In the genomic region with DNA sequence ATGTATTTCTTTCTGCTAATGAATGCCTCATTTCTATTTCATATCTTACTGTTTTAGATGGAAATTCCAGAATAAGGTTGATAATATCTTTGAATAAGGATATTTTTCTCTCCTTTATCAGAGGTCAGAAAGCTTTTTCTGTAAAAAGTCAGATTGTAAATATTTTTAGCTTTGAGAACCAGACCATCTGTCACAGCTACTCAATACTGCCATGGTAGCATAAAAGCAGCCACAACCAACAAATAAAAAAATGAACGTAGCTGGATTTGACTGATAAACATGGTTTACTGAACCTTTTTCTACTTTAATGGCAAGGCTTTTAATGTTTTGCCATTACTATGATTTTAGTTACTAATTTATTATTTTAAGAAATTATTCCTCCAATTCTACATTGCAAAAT, we compare ENCODE assay signal across 15 cellular contexts.
DNase-seq lines count a peak whose midpoint lies in the region; ATAC-seq lines count a peak whose summit lies in the region.
"Had no signal": no experiment of that assay in that cellular context is flagged by ENCODE, and none has a peak within 500 bp of the region (broad histone marks: within the 10 kb centered on the region; RNA-seq: fewer than 3 reads in every experiment).

No MANE protein-coding gene starts in this region.

- DNase-seq in G401 (ENCODE audit: low spot score) (peak; percentile 75), cerebellar cortex (ENCODE audit: low spot score) (peak; percentile 75), myocyte (ENCODE audit: low read depth) (peak; percentile 41), NCI-H774 (lab: John Stamatoyannopoulos, UW) (no peak)
- DNase-seq in stimulated activated CD8-positive, alpha-beta memory T cell treated with anti-CD3 and anti-CD28 coated beads, Interleukin-4, amount 100 ng/mL, for 48 hours, result no peak
- DNase-seq: BE2C; CD4-positive, alpha-beta T cell; CD8-positive, alpha-beta memory T cell; DMS153; DND-41; GDM1; H9 had no signal

- ATAC-seq in HG02852 (IDR thresholded peaks at IDR 0.05; ENCODE audit: unreplicated experiment), result no peak
- ATAC-seq: GM23338, HCT116 had no signal

- in situ Hi-C loops in G401 (cut with HindIII; ENCODE audit: low sequenced_read_pairs), result no loop called here

Comparison
In these comparisons a context has a peak if more than half of its experiments do, and no peak if none do; other contexts are left out.
1. DNase-seq: peak in G401 (single experiment), cerebellar cortex (single experiment) and myocyte (single experiment); none in stimulated activated CD8-positive, alpha-beta memory T cell treated with anti-CD3 and anti-CD28 coated beads, Interleukin-4, amount 100 ng/mL, for 48 hours (single experiment) and NCI-H774 (single experiment).